ENCODE assay signal across 9 cellular contexts in genomic region chr18:57649536-57650495, GRCh38. TPM values are rescaled to one million over a fixed set of nuclear protein-coding genes. Genes with fewer than 3 reads are reported as not detected.
DNase-seq lines count a peak whose midpoint lies in the region; ATAC-seq, FAIRE-seq and TF ChIP-seq lines count a peak whose summit lies in the region.
"Had no signal": no experiment of that assay in that cellular context is flagged by ENCODE, and none has a peak within 500 bp of the region (broad histone marks: within the 10 kb centered on the region; RNA-seq: fewer than 3 reads in every experiment).

No MANE protein-coding gene starts in this region.

- H3K27ac ChIP-seq in right lobe of liver (peak overlapping the region in 2 of 3 donors; percentile 3 to 19), HepG2 (ENCODE audit: extremely low read length, insufficient read depth, low read length) (no peak overlapping the region), endothelial cell of umbilical vein (ENCODE audit: insufficient read depth, low read depth, low read length) (no peak overlapping the region), vagina (peak overlapping the region; percentile 18), sigmoid colon (peak overlapping the region in 1 of 4 donors; percentile 11)

- in situ Hi-C loops in HepG2 (cut with HindIII; ENCODE audit: extremely low pct_ligation_motif_present, low pct_unique_long_range_greater_than_20kb) = no loop called here

- H3K4me2 ChIP-seq in HepG2 (ENCODE audit: low read depth, low read length) = no peak overlapping the region
- no peak overlapping the region for H3K4me2 ChIP-seq in endothelial cell of umbilical vein (ENCODE audit: insufficient read depth, low read length)

- H2AFZ ChIP-seq in HepG2 (ENCODE audit: low read length) (no peak overlapping the region), endothelial cell of umbilical vein (ENCODE audit: low read depth, low read length) (no peak overlapping the region)

- H3K27me3 Mint-ChIP-seq in nephron progenitor cell (ENCODE audit: low read depth, poor library complexity) = no peaks in the 10 kb centered on the region

- H3K36me3 Mint-ChIP-seq in nephron progenitor cell (ENCODE audit: low read depth) = peaks cover 15% of the 10 kb centered on the region

- H3K4me1 Mint-ChIP-seq in nephron progenitor cell = no peaks in the 10 kb centered on the region

- no peaks in the 10 kb centered on the region for H3K79me2 ChIP-seq in HepG2 (ENCODE audit: insufficient read depth, low read length)
- H3K79me2 ChIP-seq in endothelial cell of umbilical vein (ENCODE audit: control insufficient read depth, insufficient read depth, low read length) = peaks cover 21% of the 10 kb centered on the region

- TF ChIP-seq EP300 in HepG2 (IDR thresholded peaks at IDR 0.05; ENCODE audit: low read depth in 2 of 2, low read length in 2 of 2) (no peak), HepG2 (CRISPR knock-in tag; IDR thresholded peaks at IDR 0.05; ENCODE audit: borderline replicate concordance) (no peak), sigmoid colon (IDR thresholded peaks at IDR 0.05) (no peak)

- no peaks in the 10 kb centered on the region for H4K20me1 ChIP-seq in HepG2 (ENCODE audit: insufficient read depth, low read length)
- H4K20me1 ChIP-seq in endothelial cell of umbilical vein (replicated peaks; ENCODE audit: control insufficient read depth, extremely low read depth, insufficient read depth, low read length) = no peaks in the 10 kb centered on the region

- no peak overlapping the region for H3K27ac Mint-ChIP-seq in nephron progenitor cell

- TF ChIP-seq RAD21 in HepG2 (CRISPR knock-in tag; IDR thresholded peaks at IDR 0.05) = no peak

- peaks cover 13% of the 10 kb centered on the region for H3K9me3 Mint-ChIP-seq in nephron progenitor cell

- WGBS in right lobe of liver (ENCODE audit: insufficient coverage, low coverage, low lambda C conversion rate, missing lambda C conversion rate) = 50% methylated on average over 9 of the region's 11 CpGs
- WGBS in HepG2 (ENCODE audit: low lambda C conversion rate) = 90% methylated on average over 11 of the region's 11 CpGs
- WGBS in sigmoid colon, 2 donors = 82 to 91% methylated on average over 11 of the region's 11 CpGs

- dilution Hi-C loops in endothelial cell of umbilical vein (cut with MboI; ENCODE audit: extremely low pct_ligation_motif_present, low sequenced_read_pairs) = no loop called here

- no peak for TF ChIP-seq CTCF in right lobe of liver (IDR thresholded peaks at IDR 0.05)
- no peak for TF ChIP-seq CTCF in HepG2 (CRISPR knock-in tag; IDR thresholded peaks at IDR 0.05)
- TF ChIP-seq CTCF in endothelial cell of umbilical vein (IDR thresholded peaks at IDR 0.05; ENCODE audit: extremely low read depth in 1 of 2, insufficient read depth in 1 of 2, low read depth in 1 of 2, low read length in 2 of 2) = no peak
- no peak for TF ChIP-seq CTCF in vagina (IDR thresholded peaks at IDR 0.05)
- no peak for TF ChIP-seq CTCF in sigmoid colon (IDR thresholded peaks at IDR 0.05)
- no peak for TF ChIP-seq CTCF in nephron progenitor cell (IDR thresholded peaks at IDR 0.05)

- no peaks in the 10 kb centered on the region for H3K9me1 ChIP-seq in endothelial cell of umbilical vein (replicated peaks; ENCODE audit: control insufficient read depth, extremely low read depth, insufficient read depth, low read length)

- CTCF ChIA-PET in HepG2 (lab: Yijun Ruan, JAX; ENCODE audit: low intra/inter-chr PET ratio, low total read pairs) = no interaction called here
- CTCF ChIA-PET in endothelial cell of umbilical vein (lab: Charles Lee) = interaction anchor here (0.8 to 1.0 kb wide), 4 partner anchors 10 to 232 kb away, joined by 3 to 4 read pairs (median 3); no protein-coding TSS in a partner anchor

- no TSS peak for BruUV-seq in HepG2 (replicated peaks; lab: Mats Ljungman, UMichigan)
- BruUV-seq in endothelial cell of umbilical vein (replicated peaks; lab: Mats Ljungman, UMichigan) = no TSS peak

- H3K9me3 ChIP-seq in right lobe of liver (no peaks in the 10 kb centered on the region), HepG2 (ENCODE audit: low read length) (no peaks in the 10 kb centered on the region), endothelial cell of umbilical vein (replicated peaks; ENCODE audit: control insufficient read depth, insufficient read depth, low read length) (no peaks in the 10 kb centered on the region), vagina (no peaks in the 10 kb centered on the region), sigmoid colon (no peaks in the 10 kb centered on the region)

- peaks cover 0 to 10% (median 0%) of the 10 kb centered on the region in 4 donors for H3K36me3 ChIP-seq in right lobe of liver
- no peaks in the 10 kb centered on the region for H3K36me3 ChIP-seq in HepG2 (replicated peaks in 1 of 2; ENCODE audit: control insufficient read depth in 1 of 2, insufficient read depth in 2 of 2, low read length in 2 of 2)
- peaks cover 16 to 17% of the 10 kb centered on the region in 2 experiments for H3K36me3 ChIP-seq in endothelial cell of umbilical vein (ENCODE audit: control insufficient read depth in 2 of 2, extremely low read depth in 1 of 2, insufficient read depth in 2 of 2, low read length in 2 of 2)
- H3K36me3 ChIP-seq in vagina = peaks cover 0 to 35% of the 10 kb centered on the region in 2 donors
- H3K36me3 ChIP-seq in sigmoid colon = peaks cover 0 to 21% (median 4%) of the 10 kb centered on the region in 4 donors

- H3K4me3 ChIP-seq in right lobe of liver = no peak overlapping the region
- H3K4me3 ChIP-seq in HepG2 (replicated peaks in 1 of 3; ENCODE audit: insufficient read depth in 1 of 3, low read depth in 2 of 3, low read length in 3 of 3) = no peak overlapping the region
- no peak overlapping the region for H3K4me3 ChIP-seq in endothelial cell of umbilical vein (replicated peaks in 1 of 3; ENCODE audit: insufficient read depth in 1 of 3, low read depth in 1 of 3, low read length in 3 of 3)
- no peak overlapping the region for H3K4me3 ChIP-seq in vagina
- H3K4me3 ChIP-seq in sigmoid colon = no peak overlapping the region

- TF ChIP-seq POLR2A in right lobe of liver (IDR thresholded peaks at IDR 0.05) (no peak), HepG2 (IDR thresholded peaks at IDR 0.05; ENCODE audit: insufficient read depth in 1 of 2, low read depth in 2 of 2, low read length in 2 of 2) (no peak), endothelial cell of umbilical vein (IDR thresholded peaks at IDR 0.05; ENCODE audit: low read depth, low read length) (no peak), vagina (IDR thresholded peaks at IDR 0.05) (no peak), sigmoid colon (IDR thresholded peaks at IDR 0.05) (no peak)

- ATAC-seq in right lobe of liver (peak; percentile 64 to 94 (median 82)), HepG2 (no peak), HG03432 (IDR thresholded peaks at IDR 0.05; ENCODE audit: unreplicated experiment) (peak; percentile 97)

- no peak for DNase-seq in right lobe of liver
- no peak for DNase-seq in HepG2 (ENCODE audit: low spot score)
- DNase-seq in endothelial cell of umbilical vein (ENCODE audit: low read depth, low spot score) = peak; percentile 33
- no peak for DNase-seq in vagina (ENCODE audit: extremely low spot score in 2 of 2)
- DNase-seq in sigmoid colon = no peak
- no peak for DNase-seq in activated CD4-positive, alpha-beta T cell treated with anti-CD3 and anti-CD28 coated beads for 4 hours
- no peak for DNase-seq in nephron progenitor cell
- DNase-seq: DND-41 had no signal

- H3K4me1 ChIP-seq in right lobe of liver (peaks cover 0 to 15% (median 0%) of the 10 kb centered on the region in 4 donors), HepG2 (ENCODE audit: insufficient read depth, low read length) (no peaks in the 10 kb centered on the region), endothelial cell of umbilical vein (ENCODE audit: control insufficient read depth, extremely low read depth, insufficient read depth, low read length) (peaks cover 6% of the 10 kb centered on the region), vagina (no peaks in the 10 kb centered on the region), sigmoid colon (no peaks in the 10 kb centered on the region)

- POLR2A ChIA-PET in HepG2 (lab: Yijun Ruan, JAX) = interaction anchor here (1.1 kb wide), 1 partner anchor 28 kb away, joined by 3 read pairs; the partner anchor contains the start of gene NARS1
- POLR2A ChIA-PET in endothelial cell of umbilical vein (lab: Charles Lee) = no interaction called here

- H3K9ac ChIP-seq in HepG2 (ENCODE audit: insufficient read depth, low read depth, low read length) (no peak overlapping the region), endothelial cell of umbilical vein (replicated peaks; ENCODE audit: extremely low read depth, insufficient read depth, low read length) (no peak overlapping the region)

- FAIRE-seq in HepG2 (lab: Jason Lieb, UNC) (no peak), endothelial cell of umbilical vein (lab: Jason Lieb, UNC) (no peak)

- H3K4me3 Mint-ChIP-seq in nephron progenitor cell = no peak overlapping the region

- H3K27me3 ChIP-seq in right lobe of liver = no peaks in the 10 kb centered on the region
- no peaks in the 10 kb centered on the region for H3K27me3 ChIP-seq in HepG2 (ENCODE audit: control insufficient read depth in 1 of 2, insufficient read depth in 2 of 2, low read length in 2 of 2)
- H3K27me3 ChIP-seq in endothelial cell of umbilical vein (ENCODE audit: control insufficient read depth in 2 of 2, insufficient read depth in 2 of 2, low read length in 2 of 2) = no peaks in the 10 kb centered on the region
- H3K27me3 ChIP-seq in vagina = no peaks in the 10 kb centered on the region
- H3K27me3 ChIP-seq in sigmoid colon = no peaks in the 10 kb centered on the region

- intact Hi-C loops in right lobe of liver (cut with DNase I) = loop anchor here in 1 of 2 donors (10.0 kb wide), 1 partner anchor 215 kb away; no protein-coding TSS in a partner anchor
- intact Hi-C loops in HepG2 (cut with micrococcal nuclease; ENCODE audit: unreplicated experiment) = no loop called here
- intact Hi-C loops in endothelial cell of umbilical vein (cut with micrococcal nuclease) = no loop called here
- intact Hi-C loops in vagina (cut with DNase I) = no loop called here
- intact Hi-C loops in sigmoid colon (cut with DNase I) = no loop called here

RNA-seq across cellular contexts. Expression of gene NARS1, which starts 28.2 kb away (rescaled TPM):
- 10 to 100 TPM; 38.5 to 99.2 (median 41.1) TPM for total RNA-seq in right lobe of liver
- total RNA-seq in HepG2 (2016; rRNA removed; fragmentation: Illumina TruSeq; extraction: Trizol) = 200 and 292 TPM in 2 replicates
- 18.6 and 19.7 TPM in 2 replicates for total RNA-seq in HepG2 (2016; cell fraction: cytosol; rRNA removed; fragmentation: Illumina TruSeq; extraction: Trizol; ENCODE audit: low read depth)
- 204 and 283 TPM in 2 replicates for total RNA-seq in HepG2 (2016; cell fraction: insoluble cytoplasmic fraction; rRNA removed; fragmentation: Illumina TruSeq; extraction: Trizol)
- total RNA-seq in HepG2 (2016; cell fraction: membrane; rRNA removed; fragmentation: Illumina TruSeq; extraction: Trizol) = 24.0 and 28.8 TPM in 2 replicates
- total RNA-seq in HepG2 (2016; cell fraction: nucleus; rRNA removed; fragmentation: Illumina TruSeq; extraction: Trizol) = 132 and 136 TPM in 2 replicates
- polyA plus RNA-seq in HepG2 (2011; rRNA removed) = 130 and 144 TPM in 2 replicates
- polyA plus RNA-seq in HepG2 (2011; cell fraction: cytosol; rRNA removed) = 67.4 and 109 TPM in 2 replicates
- polyA plus RNA-seq in HepG2 (2011; cell fraction: nucleus; rRNA removed) = 162 and 209 TPM in 2 replicates
- polyA plus RNA-seq in HepG2 (2012) = 127 and 139 TPM in 2 replicates
- 4.7 and 5.7 TPM in 2 replicates for polyA plus RNA-seq in HepG2 (2016; cell fraction: cytosol; fragmentation: Illumina TruSeq; extraction: Trizol; ENCODE audit: low read depth)
- polyA plus RNA-seq in HepG2 (2016; cell fraction: insoluble cytoplasmic fraction; fragmentation: Illumina TruSeq; extraction: Trizol; ENCODE audit: low read depth) = 225 and 239 TPM in 2 replicates
- 14.0 and 17.6 TPM in 2 replicates for polyA plus RNA-seq in HepG2 (2016; cell fraction: membrane; fragmentation: Illumina TruSeq; extraction: Trizol; ENCODE audit: low read depth)
- 191 and 197 TPM in 2 replicates for polyA plus RNA-seq in HepG2 (2016; cell fraction: nucleus; fragmentation: Illumina TruSeq; extraction: Trizol; ENCODE audit: insufficient read depth, low read depth)
- polyA minus RNA-seq in HepG2 (2011; rRNA and poly(A)+ RNA removed; ENCODE audit: low replicate concordance) = 110 and 175 TPM in 2 replicates
- polyA minus RNA-seq in HepG2 (2011; cell fraction: cytosol; rRNA and poly(A)+ RNA removed) = 104 and 117 TPM in 2 replicates
- 174 and 191 TPM in 2 replicates for polyA minus RNA-seq in HepG2 (2011; cell fraction: nucleus; rRNA and poly(A)+ RNA removed)
- total RNA-seq in endothelial cell of umbilical vein = 110 and 111 TPM in 2 replicates
- 61.6 and 89.3 TPM in 2 replicates for polyA plus RNA-seq in endothelial cell of umbilical vein
- polyA plus RNA-seq in endothelial cell of umbilical vein (2011; cell fraction: cytosol; rRNA removed) = 75.7 and 82.8 TPM in 2 replicates
- polyA plus RNA-seq in endothelial cell of umbilical vein (2011; cell fraction: nucleus; rRNA removed) = 178 and 273 TPM in 2 replicates
- 103 and 157 TPM in 2 replicates for polyA plus RNA-seq in endothelial cell of umbilical vein (2012)
- polyA minus RNA-seq in endothelial cell of umbilical vein = 182 and 183 TPM in 2 replicates
- 120 TPM for polyA minus RNA-seq in endothelial cell of umbilical vein (2011; cell fraction: cytosol; rRNA and poly(A)+ RNA removed)
- 83.4 and 101 TPM in 2 replicates for polyA minus RNA-seq in endothelial cell of umbilical vein (2011; cell fraction: nucleus; rRNA and poly(A)+ RNA removed)
- 81.3 TPM for total RNA-seq in vagina
- total RNA-seq in sigmoid colon = 100 to 1,000 TPM in 3 of 4 donors, 10 to 100 TPM in 1; 95.0 to 111 (median 104) TPM
- polyA plus RNA-seq in sigmoid colon = 100 to 1,000 TPM in 1 of 3 donors, 10 to 100 TPM in 2; 75.7 to 132 (median 91.3) TPM

Comparison
In these comparisons a context has a peak if more than half of its experiments do, and no peak if none do; other contexts are left out.
1. H3K27ac ChIP-seq: peak in right lobe of liver (2 of 3) and vagina (single experiment); none in HepG2 (single experiment) and endothelial cell of umbilical vein (single experiment).